In the genomic region with DNA sequence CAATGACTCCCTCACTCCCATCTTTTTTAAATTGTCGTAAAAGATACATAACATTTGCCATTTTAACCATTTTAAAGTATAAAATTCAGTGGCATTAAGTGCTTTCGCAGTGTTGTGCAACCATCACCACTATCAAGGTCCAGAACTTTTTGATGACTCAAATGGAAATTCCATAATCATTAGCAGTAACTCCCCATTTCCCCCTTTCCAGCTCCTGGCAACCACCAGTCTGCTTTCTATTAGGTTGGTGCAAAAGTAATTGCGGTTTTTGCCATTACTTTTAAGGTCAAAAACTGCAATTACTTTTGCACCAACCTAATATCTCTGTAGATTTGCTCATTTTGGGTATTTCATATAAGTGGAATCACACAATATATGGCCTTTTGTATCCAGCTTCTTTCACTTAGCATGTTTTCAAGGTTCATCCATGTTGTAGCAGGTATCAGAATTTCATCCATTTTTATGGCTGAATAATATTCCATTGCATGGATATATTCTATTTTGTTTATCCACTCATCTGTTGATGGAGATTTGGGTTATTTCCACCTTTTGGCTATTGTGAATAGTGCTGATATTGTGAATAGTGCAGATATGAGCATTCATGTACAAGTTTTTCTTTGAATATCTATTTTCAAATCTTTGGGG, we compare ENCODE assay signal across 17 cellular contexts.
DNase-seq lines count a peak whose midpoint lies in the region; ATAC-seq and TF ChIP-seq lines count a peak whose summit lies in the region.
"Had no signal": no experiment of that assay in that cellular context is flagged by ENCODE, and none has a peak within 500 bp of the region (broad histone marks: within the 10 kb centered on the region; RNA-seq: fewer than 3 reads in every experiment).

No MANE protein-coding gene starts in this region.

- no peak overlapping the region for H2BK5ac ChIP-seq in mesenchymal stem cell (ENCODE audit: low read depth, low read length, poor library complexity, severe bottlenecking)

- no peak overlapping the region for H3K4me2 ChIP-seq in mesenchymal stem cell (ENCODE audit: low read length, poor library complexity, severe bottlenecking)
- H3K4me2 ChIP-seq in MM.1S (ENCODE audit: low read depth, low read length) = no peak overlapping the region

- no peaks in the 10 kb centered on the region for H3F3A ChIP-seq in MM.1S (ENCODE audit: insufficient read depth, low read length)

- H3K27ac ChIP-seq in mesenchymal stem cell (ENCODE audit: low read length, poor library complexity, severe bottlenecking) (no peak overlapping the region), MM.1S (ENCODE audit: low read length) (no peak overlapping the region)
- H3K27ac ChIP-seq: dorsolateral prefrontal cortex, heart left ventricle had no signal

- H3K4me3 ChIP-seq in mesenchymal stem cell (ENCODE audit: insufficient read depth in 1 of 2, low read depth in 1 of 2, low read length in 2 of 2) (no peak overlapping the region), MM.1S (ENCODE audit: low read length) (no peak overlapping the region)
- H3K4me3 ChIP-seq: dorsolateral prefrontal cortex, heart left ventricle had no signal

- H3K9me2 ChIP-seq in MM.1S (replicated peaks; ENCODE audit: insufficient read depth, low read length) = no peaks in the 10 kb centered on the region

- no peak overlapping the region for H4K8ac ChIP-seq in mesenchymal stem cell (ENCODE audit: low read length)

- no peak overlapping the region for H2BK12ac ChIP-seq in mesenchymal stem cell (ENCODE audit: low read length in 2 of 2)

- no peak overlapping the region for H3K18ac ChIP-seq in mesenchymal stem cell (ENCODE audit: low read depth in 1 of 2, low read length in 2 of 2)

- no peak overlapping the region for H3K4ac ChIP-seq in mesenchymal stem cell (ENCODE audit: low read depth in 1 of 2, low read length in 2 of 2)

- H3K14ac ChIP-seq in mesenchymal stem cell (ENCODE audit: low read length in 2 of 2) = no peak overlapping the region

- H3K9ac ChIP-seq in mesenchymal stem cell (ENCODE audit: low read length) (no peak overlapping the region), MM.1S (ENCODE audit: low read length) (no peak overlapping the region)

- H4K20me1 ChIP-seq in MM.1S (ENCODE audit: insufficient read depth, low read length) = no peaks in the 10 kb centered on the region

- no peak overlapping the region for H4K91ac ChIP-seq in mesenchymal stem cell (ENCODE audit: low read length)

- H3K4me1 ChIP-seq in mesenchymal stem cell (ENCODE audit: control insufficient read depth, insufficient read depth, low read depth, low read length) = peaks cover 4% of the 10 kb centered on the region
- no peaks in the 10 kb centered on the region for H3K4me1 ChIP-seq in MM.1S (ENCODE audit: low read length)

- DNase-seq in GM03348 (ENCODE audit: low spot score) = peak; percentile 74
- peak; percentile 6 for DNase-seq in RKO (ENCODE audit: low spot score)
- peak; percentile 20 for DNase-seq in dermis blood vessel endothelial cell
- peak; percentile 75 for DNase-seq in mesenchymal stem cell
- no peak for DNase-seq in DMS79 treated with DMSO at 0.1 percent for 48 hours (lab: John Stamatoyannopoulos, UW)
- DNase-seq in posterior vena cava (ENCODE audit: low spot score) = no peak
- no peak for DNase-seq in MM.1S
- DNase-seq: activated CD4-positive, alpha-beta memory T cell treated with anti-CD3 and anti-CD28 coated beads, Interleukin-2, amount 10 ng/mL, durations not matched to agents 7 days and 5 days; anterior cingulate cortex; dorsolateral prefrontal cortex; heart left ventricle; KBM-7; left colon; NCI-H1436 treated with DMSO at 0.1 percent for 48 hours; NCI-H69 had no signal

- no peak overlapping the region for H2AK5ac ChIP-seq in mesenchymal stem cell (ENCODE audit: low read length, severe bottlenecking)

- H3K36me3 ChIP-seq in mesenchymal stem cell (ENCODE audit: control insufficient read depth in 1 of 2, insufficient read depth in 2 of 2, low read depth in 1 of 2, low read length in 2 of 2) (no peaks in the 10 kb centered on the region), MM.1S (replicated peaks; ENCODE audit: insufficient read depth, low read length) (no peaks in the 10 kb centered on the region)
- H3K36me3 ChIP-seq: heart left ventricle had no signal

- intact Hi-C loops in posterior vena cava (cut with DNase I) = no loop called here

- no peak overlapping the region for H2BK15ac ChIP-seq in mesenchymal stem cell (ENCODE audit: low read depth, poor library complexity, severe bottlenecking)

- ATAC-seq in HG03135 (IDR thresholded peaks at IDR 0.05; ENCODE audit: unreplicated experiment) = no peak
- ATAC-seq: heart left ventricle; left colon; stimulated activated effector memory CD8-positive, alpha-beta T cell treated with anti-CD3 and anti-CD28 coated beads, Interleukin-12 subunit alpha, Interleukin-12 subunit beta, amount 100 ng/mL, for 72 hours had no signal

- H3K79me1 ChIP-seq in mesenchymal stem cell (replicated peaks; ENCODE audit: low read length, poor library complexity, severe bottlenecking) = peaks cover 8% of the 10 kb centered on the region

- WGBS in mesenchymal stem cell = 85% methylated on average over 2 of the region's 3 CpGs

- H3K27me3 ChIP-seq in mesenchymal stem cell (ENCODE audit: control insufficient read depth in 1 of 2, insufficient read depth in 1 of 2, low read length in 2 of 2) (peaks cover 0 to 8% of the 10 kb centered on the region in 2 experiments), MM.1S (replicated peaks; ENCODE audit: insufficient read depth, low read length) (no peaks in the 10 kb centered on the region)
- H3K27me3 ChIP-seq: dorsolateral prefrontal cortex, heart left ventricle had no signal

- no peak overlapping the region for H3K23ac ChIP-seq in mesenchymal stem cell (ENCODE audit: low read length in 2 of 2)

- H3K79me2 ChIP-seq in MM.1S (ENCODE audit: low read length) = no peaks in the 10 kb centered on the region

- H3K9me3 ChIP-seq in mesenchymal stem cell (ENCODE audit: control insufficient read depth, low read length) (no peaks in the 10 kb centered on the region), MM.1S (replicated peaks; ENCODE audit: insufficient read depth, low read length) (no peaks in the 10 kb centered on the region)

- H2AFZ ChIP-seq in mesenchymal stem cell (ENCODE audit: low read depth, low read length) = no peak overlapping the region
- H2AFZ ChIP-seq in MM.1S (ENCODE audit: low read length) = no peak overlapping the region

- no peak overlapping the region for H2BK120ac ChIP-seq in mesenchymal stem cell (ENCODE audit: low read depth, low read length)

- no peak for TF ChIP-seq CTCF in MM.1S (IDR thresholded peaks at IDR 0.05; ENCODE audit: low read length)

Comparison
In these comparisons a context has a peak if more than half of its experiments do, and no peak if none do; other contexts are left out.
1. DNase-seq: peak in GM03348 (single experiment), RKO (single experiment), dermis blood vessel endothelial cell (single experiment) and mesenchymal stem cell (single experiment); none in DMS79 treated with DMSO at 0.1 percent for 48 hours (single experiment), posterior vena cava (single experiment) and MM.1S (single experiment).